Comparison of ENCODE assay signal across 9 cellular contexts in the genomic region with DNA sequence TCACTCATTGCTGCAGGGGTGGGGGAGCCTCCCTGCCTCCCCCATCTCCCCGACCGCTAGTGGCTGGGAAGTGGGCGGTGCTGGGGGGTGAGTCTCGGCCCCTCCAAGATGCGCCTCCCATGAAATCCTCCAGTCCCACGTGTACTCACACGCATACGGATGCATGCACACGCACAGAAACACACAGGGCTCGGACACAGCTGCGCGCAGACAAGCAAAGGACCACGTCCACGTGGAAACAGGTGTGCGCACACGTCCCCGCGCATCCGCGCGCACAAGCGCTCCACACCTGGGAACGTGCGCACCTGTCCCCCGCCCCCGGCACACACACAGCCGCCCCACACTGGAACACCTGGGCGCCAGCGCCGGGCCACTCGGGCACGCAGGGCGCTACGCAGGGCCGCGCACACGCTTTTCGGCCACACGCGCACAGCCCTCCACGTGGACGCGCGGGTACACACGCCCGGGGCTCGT. TPM values are rescaled to one million over a fixed set of nuclear protein-coding genes. Genes with fewer than 3 reads are reported as not detected.
DNase-seq lines count a peak whose midpoint lies in the region; FAIRE-seq and TF ChIP-seq lines count a peak whose summit lies in the region.
"Had no signal": no experiment of that assay in that cellular context is flagged by ENCODE, and none has a peak within 500 bp of the region (broad histone marks: within the 10 kb centered on the region; RNA-seq: fewer than 3 reads in every experiment).

No MANE protein-coding gene starts in this region.

- H3K36me3 ChIP-seq in kidney (ENCODE audit: control insufficient read depth in 1 of 2, insufficient read depth in 2 of 2, low read length in 2 of 2) (no peaks in the 10 kb centered on the region), osteoblast (ENCODE audit: insufficient read depth, low read length) (no peaks in the 10 kb centered on the region)

- H3K4me3 ChIP-seq in kidney (ENCODE audit: low read length in 2 of 2) (no peak overlapping the region), osteoblast (ENCODE audit: insufficient read depth, low read length) (no peak overlapping the region)

- H3K9ac ChIP-seq in kidney (ENCODE audit: low read length in 2 of 2) = no peak overlapping the region

- FAIRE-seq in kidney (lab: Jason Lieb, UNC) = no peak
- FAIRE-seq: A204.1 had no signal

- H3K9me3 ChIP-seq in kidney (ENCODE audit: control insufficient read depth in 1 of 2, low read length in 2 of 2) (peaks cover 3 to 14% of the 10 kb centered on the region in 2 donors), osteoblast (ENCODE audit: low read depth, low read length) (peaks cover 13% of the 10 kb centered on the region)

- H3K4me1 ChIP-seq in kidney (ENCODE audit: control insufficient read depth in 1 of 2, insufficient read depth in 1 of 2, low read depth in 1 of 2, low read length in 2 of 2) (no peaks in the 10 kb centered on the region), osteoblast (ENCODE audit: insufficient read depth, low read length) (no peaks in the 10 kb centered on the region)

- H3K79me2 ChIP-seq in osteoblast (ENCODE audit: insufficient read depth, low read length) = no peaks in the 10 kb centered on the region

- DNase-seq in DMS 273 (lab: John Stamatoyannopoulos, UW; ENCODE audit: unreplicated experiment) (peak; percentile 72), DMS 273 treated with DMSO at 0.1 percent for 48 hours (lab: John Stamatoyannopoulos, UW) (no peak), kidney (peak; percentile 59), NCI-H524 treated with DMSO at 0.1 percent for 48 hours (lab: John Stamatoyannopoulos, UW) (no peak), EL (no peak), osteoblast (ENCODE audit: insufficient read length, low spot score, missing footprints) (no peak)
- peak; percentile 67 for DNase-seq in activated CD8-positive, alpha-beta memory T cell treated with anti-CD3 and anti-CD28 coated beads, Interleukin-2, amount 50 U/mL, for 48 hours
- DNase-seq in stimulated activated CD8-positive, alpha-beta memory T cell treated with anti-CD3 and anti-CD28 coated beads, Interleukin-7, amount 100 ng/mL, for 4 hours (ENCODE audit: low read depth in 2 of 2) = peak; percentile 38 to 68

- no peaks in the 10 kb centered on the region for H4K20me1 ChIP-seq in osteoblast (ENCODE audit: insufficient read depth, low read length)

- H3K27ac ChIP-seq in kidney (ENCODE audit: low read depth in 2 of 2, low read length in 2 of 2) (no peak overlapping the region), osteoblast (ENCODE audit: low read depth, low read length) (no peak overlapping the region)

- no peak overlapping the region for H2AFZ ChIP-seq in osteoblast (ENCODE audit: low read length)

- TF ChIP-seq CTCF in kidney (IDR thresholded peaks at IDR 0.05; ENCODE audit: borderline replicate concordance, extremely low read depth, insufficient read depth) = no peak
- TF ChIP-seq CTCF in osteoblast (IDR thresholded peaks at IDR 0.05; ENCODE audit: extremely low read depth, low read depth, low read length) = no peak

- intact Hi-C loops in kidney (cut with DNase I) = no loop called here

- no peak overlapping the region for H3K4me2 ChIP-seq in osteoblast (ENCODE audit: insufficient read depth, low read length)

- peaks cover 9% of the 10 kb centered on the region for H3K27me3 ChIP-seq in osteoblast (ENCODE audit: insufficient read depth, low read length)

RNA-seq across cellular contexts. Expression of gene MATK, which starts 0.7 kb away (rescaled TPM):
- total RNA-seq in kidney (2.7 TPM), osteoblast (not detected in 2 replicates)
- 4.2 TPM for polyA plus RNA-seq in kidney (ENCODE audit: insufficient read depth, low read depth, low replicate concordance)

RNA-seq across cellular contexts. Expression of gene RAX2, which starts 13.5 kb away (rescaled TPM):
- total RNA-seq in kidney = not detected
- polyA plus RNA-seq in kidney (ENCODE audit: insufficient read depth, low read depth, low replicate concordance) = not detected
- total RNA-seq in osteoblast = not detected in 2 replicates

RNA-seq across cellular contexts. Expression of gene MRPL54, which starts 23.0 kb away (rescaled TPM):
- total RNA-seq in kidney (57.6 TPM), osteoblast (41.6 and 44.8 TPM in 2 replicates)
- 151 TPM for polyA plus RNA-seq in kidney (ENCODE audit: insufficient read depth, low read depth, low replicate concordance)

RNA-seq across cellular contexts. Expression of gene APBA3, which starts 24.0 kb away (rescaled TPM):
- total RNA-seq in kidney (27.5 TPM), osteoblast (22.4 and 24.2 TPM in 2 replicates)
- polyA plus RNA-seq in kidney (ENCODE audit: insufficient read depth, low read depth, low replicate concordance) = 17.1 TPM

Comparison
In these comparisons a context has a peak if more than half of its experiments do, and no peak if none do; other contexts are left out.
1. DNase-seq: peak in DMS 273 (single experiment), activated CD8-positive, alpha-beta memory T cell treated with anti-CD3 and anti-CD28 coated beads, Interleukin-2, amount 50 U/mL, for 48 hours (single experiment), kidney (single experiment) and stimulated activated CD8-positive, alpha-beta memory T cell treated with anti-CD3 and anti-CD28 coated beads, Interleukin-7, amount 100 ng/mL, for 4 hours (2 of 2); none in DMS 273 treated with DMSO at 0.1 percent for 48 hours (single experiment), NCI-H524 treated with DMSO at 0.1 percent for 48 hours (single experiment), EL (single experiment) and osteoblast (single experiment).